13 cellular contexts compared by ENCODE assay signal in genomic region chr14:59707778-59708635, GRCh38.
DNase-seq lines count a peak whose midpoint lies in the region; ATAC-seq and TF ChIP-seq lines count a peak whose summit lies in the region.
"Had no signal": no experiment of that assay in that cellular context is flagged by ENCODE, and none has a peak within 500 bp of the region (broad histone marks: within the 10 kb centered on the region; RNA-seq: fewer than 3 reads in every experiment).

No MANE protein-coding gene starts in this region.

- H3K9me3 Mint-ChIP-seq in brain = peaks cover 0 to 8% (median 0%) of the 10 kb centered on the region in 5 experiments
- no peaks in the 10 kb centered on the region for H3K9me3 Mint-ChIP-seq in CD8-positive, alpha-beta T cell
- H3K9me3 Mint-ChIP-seq in stimulated activated memory B cell treated with anti-CD40 and anti-IgM and Interleukin-4, amounts not matched to agents 10 μg/mL and 1 μg/mL and 100 μg/mL, for 72 hours = peaks cover under 1% of the 10 kb centered on the region
- peaks cover 4% of the 10 kb centered on the region for H3K9me3 Mint-ChIP-seq in progenitor cell of endocrine pancreas (ENCODE audit: low read depth)
- H3K9me3 Mint-ChIP-seq: immature natural killer cell; stimulated activated effector memory CD8-positive, alpha-beta T cell treated with anti-CD3 and anti-CD28 coated beads, Interleukin-12 subunit alpha, Interleukin-12 subunit beta, amount 100 ng/mL, for 72 hours had no signal

- H3K4me3 ChIP-seq in lower leg skin (ENCODE audit: low read depth, poor library complexity, severe bottlenecking) = no peak overlapping the region
- H3K4me3 ChIP-seq in CD8-positive, alpha-beta T cell (ENCODE audit: low read depth, low read length) = no peak overlapping the region

- DNase-seq in COR-L47 (lab: John Stamatoyannopoulos, UW) (peak; percentile 2), NCI-H1694 (lab: John Stamatoyannopoulos, UW) (peak; percentile 88), middle frontal gyrus (ENCODE audit: extremely low spot score, low spot score) (peak; percentile 40), lower leg skin (ENCODE audit: low spot score in 2 of 2) (no peak), progenitor cell of endocrine pancreas (ENCODE audit: low spot score, unreplicated experiment) (no peak)
- no peak for DNase-seq in CD8-positive, alpha-beta T cell
- DNase-seq: central memory CD4-positive, alpha-beta T cell; foreskin fibroblast; immature natural killer cell; NCI-H748 treated with DMSO at 0.1 percent for 48 hours had no signal

- H3K27me3 Mint-ChIP-seq in brain (no peaks in the 10 kb centered on the region), progenitor cell of endocrine pancreas (no peaks in the 10 kb centered on the region)
- peaks cover 3% of the 10 kb centered on the region for H3K27me3 Mint-ChIP-seq in CD8-positive, alpha-beta T cell (ENCODE audit: low read depth)
- H3K27me3 Mint-ChIP-seq in stimulated activated memory B cell treated with anti-CD40 and anti-IgM and Interleukin-4, amounts not matched to agents 10 μg/mL and 1 μg/mL and 100 μg/mL, for 72 hours = no peaks in the 10 kb centered on the region

- H3K36me3 Mint-ChIP-seq in brain = peaks cover 4% of the 10 kb centered on the region
- no peaks in the 10 kb centered on the region for H3K36me3 Mint-ChIP-seq in CD8-positive, alpha-beta T cell
- no peaks in the 10 kb centered on the region for H3K36me3 Mint-ChIP-seq in stimulated activated memory B cell treated with anti-CD40 and anti-IgM and Interleukin-4, amounts not matched to agents 10 μg/mL and 1 μg/mL and 100 μg/mL, for 72 hours
- H3K36me3 Mint-ChIP-seq in progenitor cell of endocrine pancreas (ENCODE audit: insufficient read depth) = no peaks in the 10 kb centered on the region
- H3K36me3 Mint-ChIP-seq: immature natural killer cell; stimulated activated effector memory CD8-positive, alpha-beta T cell treated with anti-CD3 and anti-CD28 coated beads, Interleukin-12 subunit alpha, Interleukin-12 subunit beta, amount 100 ng/mL, for 72 hours had no signal

- CTCF ChIA-PET in CD8-positive, alpha-beta T cell (lab: Charles Lee) = no interaction called here

- no peaks in the 10 kb centered on the region for H3K9me3 ChIP-seq in CD8-positive, alpha-beta T cell (ENCODE audit: low read length)

- intact Hi-C loops in lower leg skin (cut with DNase I; ENCODE audit: low total_unique reads) = no loop called here
- intact Hi-C loops in CD8-positive, alpha-beta T cell (cut with DNase I, micrococcal nuclease) = no loop called here

- TF ChIP-seq CTCF in brain (conservative IDR thresholded peaks at IDR 0.05) = peak; percentile 51 to 60
- no peak for TF ChIP-seq CTCF in lower leg skin (IDR thresholded peaks at IDR 0.05)
- TF ChIP-seq CTCF in CD8-positive, alpha-beta T cell (IDR thresholded peaks at IDR 0.05) = no peak
- no peak for TF ChIP-seq CTCF in progenitor cell of endocrine pancreas (IDR thresholded peaks at IDR 0.05; ENCODE audit: unreplicated experiment)

- no peak for ATAC-seq in CD8-positive, alpha-beta T cell
- ATAC-seq in stimulated activated memory B cell treated with anti-CD40 and anti-IgM and Interleukin-4, amounts not matched to agents 10 μg/mL and 1 μg/mL and 100 μg/mL, for 72 hours = no peak
- ATAC-seq: stimulated activated effector memory CD8-positive, alpha-beta T cell treated with anti-CD3 and anti-CD28 coated beads, Interleukin-12 subunit alpha, Interleukin-12 subunit beta, amount 100 ng/mL, for 72 hours had no signal

- no peak for TF ChIP-seq POLR2A in lower leg skin (IDR thresholded peaks at IDR 0.05)

- H3K4me1 ChIP-seq in CD8-positive, alpha-beta T cell (ENCODE audit: insufficient read depth, low read length) = no peaks in the 10 kb centered on the region

- H3K27ac Mint-ChIP-seq in brain = peak overlapping the region in 4 of 5 experiments; percentile 50 to 91 (median 70)
- no peak overlapping the region for H3K27ac Mint-ChIP-seq in CD8-positive, alpha-beta T cell
- no peak overlapping the region for H3K27ac Mint-ChIP-seq in stimulated activated memory B cell treated with anti-CD40 and anti-IgM and Interleukin-4, amounts not matched to agents 10 μg/mL and 1 μg/mL and 100 μg/mL, for 72 hours
- no peak overlapping the region for H3K27ac Mint-ChIP-seq in progenitor cell of endocrine pancreas
- H3K27ac Mint-ChIP-seq: immature natural killer cell; stimulated activated effector memory CD8-positive, alpha-beta T cell treated with anti-CD3 and anti-CD28 coated beads, Interleukin-12 subunit alpha, Interleukin-12 subunit beta, amount 100 ng/mL, for 72 hours had no signal

- no peak overlapping the region for H3K27ac ChIP-seq in CD8-positive, alpha-beta T cell (ENCODE audit: low read depth, low read length)

- POLR2A ChIA-PET in CD8-positive, alpha-beta T cell (lab: Charles Lee) = no interaction called here

- H3K4me3 Mint-ChIP-seq in brain (peak overlapping the region in 3 of 5 experiments; percentile 2 to 74 (median 70)), progenitor cell of endocrine pancreas (ENCODE audit: low read depth) (no peak overlapping the region)
- H3K4me3 Mint-ChIP-seq in CD8-positive, alpha-beta T cell = no peak overlapping the region
- no peak overlapping the region for H3K4me3 Mint-ChIP-seq in stimulated activated memory B cell treated with anti-CD40 and anti-IgM and Interleukin-4, amounts not matched to agents 10 μg/mL and 1 μg/mL and 100 μg/mL, for 72 hours
- H3K4me3 Mint-ChIP-seq: immature natural killer cell; stimulated activated effector memory CD8-positive, alpha-beta T cell treated with anti-CD3 and anti-CD28 coated beads, Interleukin-12 subunit alpha, Interleukin-12 subunit beta, amount 100 ng/mL, for 72 hours had no signal

- H3K4me1 Mint-ChIP-seq in brain = peaks cover 25% of the 10 kb centered on the region
- H3K4me1 Mint-ChIP-seq in CD8-positive, alpha-beta T cell (ENCODE audit: low read depth) = no peaks in the 10 kb centered on the region
- no peaks in the 10 kb centered on the region for H3K4me1 Mint-ChIP-seq in stimulated activated memory B cell treated with anti-CD40 and anti-IgM and Interleukin-4, amounts not matched to agents 10 μg/mL and 1 μg/mL and 100 μg/mL, for 72 hours
- peaks cover 8% of the 10 kb centered on the region for H3K4me1 Mint-ChIP-seq in progenitor cell of endocrine pancreas (ENCODE audit: low read depth)
- H3K4me1 Mint-ChIP-seq: immature natural killer cell; stimulated activated effector memory CD8-positive, alpha-beta T cell treated with anti-CD3 and anti-CD28 coated beads, Interleukin-12 subunit alpha, Interleukin-12 subunit beta, amount 100 ng/mL, for 72 hours had no signal

- H3K27me3 ChIP-seq in CD8-positive, alpha-beta T cell (ENCODE audit: insufficient read depth, low read length) = no peaks in the 10 kb centered on the region

- no peaks in the 10 kb centered on the region for H3K36me3 ChIP-seq in CD8-positive, alpha-beta T cell (ENCODE audit: insufficient read depth, low read length)

- 40% methylated on average over 7 of the region's 7 CpGs for WGBS in lower leg skin, 2 donors

Comparison
In these comparisons a context has a peak if more than half of its experiments do, and no peak if none do; other contexts are left out.
1. DNase-seq: peak in COR-L47 (single experiment), NCI-H1694 (single experiment) and middle frontal gyrus (single experiment); none in lower leg skin (0 of 2), CD8-positive, alpha-beta T cell (0 of 7) and progenitor cell of endocrine pancreas (single experiment).
2. H3K27ac Mint-ChIP-seq: peak in brain (4 of 5); none in CD8-positive, alpha-beta T cell (single experiment), stimulated activated memory B cell treated with anti-CD40 and anti-IgM and Interleukin-4, amounts not matched to agents 10 μg/mL and 1 μg/mL and 100 μg/mL, for 72 hours (single experiment) and progenitor cell of endocrine pancreas (single experiment).
3. H3K4me3 Mint-ChIP-seq: peak in brain (3 of 5); none in CD8-positive, alpha-beta T cell (single experiment), stimulated activated memory B cell treated with anti-CD40 and anti-IgM and Interleukin-4, amounts not matched to agents 10 μg/mL and 1 μg/mL and 100 μg/mL, for 72 hours (single experiment) and progenitor cell of endocrine pancreas (single experiment).
4. CTCF ChIP-seq: peak in brain (2 of 2); none in lower leg skin (0 of 3), CD8-positive, alpha-beta T cell (single experiment) and progenitor cell of endocrine pancreas (single experiment).